In the genomic region with DNA sequence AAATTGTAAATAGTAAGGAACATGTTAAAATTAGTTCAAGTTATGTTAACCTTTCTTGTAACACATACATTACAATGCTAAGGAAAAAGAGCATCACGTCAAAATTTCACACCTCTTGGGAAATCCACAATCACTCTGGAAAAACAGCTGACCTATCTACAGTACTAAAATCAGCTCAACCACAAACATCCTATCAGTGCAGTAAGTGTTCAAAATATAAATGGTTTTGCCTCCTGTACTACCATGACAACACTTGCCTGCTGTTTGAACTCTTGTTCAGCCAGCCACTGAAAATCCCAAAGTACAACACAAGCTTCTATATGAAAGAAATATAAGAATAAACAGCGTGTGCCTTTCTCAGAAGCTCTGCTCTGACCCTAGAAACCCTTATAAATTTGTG, we compare ENCODE assay signal across 24 cellular contexts.
"Had no signal": no experiment of that assay in that cellular context is flagged by ENCODE, and none has a peak within 500 bp of the region (broad histone marks: within the 10 kb centered on the region; RNA-seq: fewer than 3 reads in every experiment).

No MANE protein-coding gene starts in this region.

- H3K4me1 ChIP-seq: pancreas, prostate gland, right lobe of liver, testis, thyroid gland, transverse colon, upper lobe of left lung, vagina had no signal

- FAIRE-seq: pancreas had no signal

- H3K9me3 ChIP-seq: pancreas, prostate gland, right lobe of liver, stomach, testis, thyroid gland, transverse colon, upper lobe of left lung, vagina had no signal

- H3K27ac ChIP-seq: pancreas, prostate gland, right lobe of liver, skin epidermis, stomach, testis, thyroid gland, transverse colon, upper lobe of left lung, vagina had no signal

- H3K36me3 ChIP-seq: pancreas, prostate gland, thyroid gland had no signal

- DNase-seq: hippocampal formation; kidney; mesendoderm; naive thymus-derived CD8-positive, alpha-beta T cell; nucleus accumbens; pancreas; posterior cingulate gyrus; retina; right lobe of liver; stimulated activated CD4-positive, alpha-beta T cell treated with anti-CD3 and anti-CD28 coated beads, Interleukin-12 subunit alpha, Interleukin-12 subunit beta, amount 100 ng/mL, for 4 hours; stimulated activated CD4-positive, alpha-beta T cell treated with anti-CD3 and anti-CD28 coated beads, Interleukin-15, amount 100 ng/mL, for 24 hours; stimulated activated CD4-positive, alpha-beta T cell treated with anti-CD3 and anti-CD28 coated beads, Interleukin-2, amount 100 ng/mL, for 24 hours; stimulated activated CD4-positive, alpha-beta T cell treated with anti-CD3 and anti-CD28 coated beads, Interleukin-4, amount 100 ng/mL, for 1 hour; stimulated activated naive B cell treated with anti-CD40 and anti-IgM and Interleukin-4, amounts not matched to agents 10 μg/mL and 1 μg/mL and 100 μg/mL, for 72 hours; stimulated activated naive CD8-positive, alpha-beta T cell treated with anti-CD3 and anti-CD28 coated beads, Interleukin-15, Interleukin-2, amounts not matched to agents 100 U/mL and 50 U/mL, for 24 hours; stomach; testis; thyroid gland; transverse colon; upper lobe of left lung had no signal

- ATAC-seq: naive thymus-derived CD8-positive, alpha-beta T cell; pancreas; right lobe of liver; stimulated activated naive B cell treated with anti-CD40 and anti-IgM and Interleukin-4, amounts not matched to agents 10 μg/mL and 1 μg/mL and 100 μg/mL, for 72 hours; stimulated activated naive CD8-positive, alpha-beta T cell treated with anti-CD3 and anti-CD28 coated beads, Interleukin-15, Interleukin-2, amounts not matched to agents 100 U/mL and 50 U/mL, for 24 hours had no signal

- H3K4me3 ChIP-seq: lung, pancreas, prostate gland, right lobe of liver, skin epidermis, stomach, testis, thyroid gland, transverse colon, upper lobe of left lung, vagina had no signal

- H3K27me3 ChIP-seq: pancreas, right lobe of liver, stomach, testis, thyroid gland, transverse colon, upper lobe of left lung, vagina had no signal
